In genomic region chr22:19350476-19350859, GRCh38 we compare ENCODE assay signal across 22 cellular contexts. TPM values are rescaled to one million over a fixed set of nuclear protein-coding genes. Genes with fewer than 3 reads are reported as not detected.
DNase-seq lines count a peak whose midpoint lies in the region; ATAC-seq, FAIRE-seq and TF ChIP-seq lines count a peak whose summit lies in the region.
"Had no signal": no experiment of that assay in that cellular context is flagged by ENCODE, and none has a peak within 500 bp of the region (broad histone marks: within the 10 kb centered on the region; RNA-seq: fewer than 3 reads in every experiment).

No MANE protein-coding gene starts in this region.

- H3K9me3 Mint-ChIP-seq in natural killer cell (no peaks in the 10 kb centered on the region), nephron progenitor cell (peaks cover 8% of the 10 kb centered on the region)
- no peaks in the 10 kb centered on the region for H3K9me3 Mint-ChIP-seq in natural killer cell treated with Interleukin-12 subunit alpha and Interleukin-12 subunit beta and Interleukin-15 and Interleukin-18, amount 100 ng/mL, for 72 hours
- no peaks in the 10 kb centered on the region for H3K9me3 Mint-ChIP-seq in activated T-helper 1 cell treated with anti-CD3 and anti-CD28 coated beads, Interleukin-12 subunit alpha, Interleukin-12 subunit beta, Interleukin-2, Interleukin-4 antibody, amounts not matched to agents 30 ng/mL and 10 ng/mL and 1 ng/mL, durations not matched to agents 14 hours and 24 hours and 36 hours
- H3K9me3 Mint-ChIP-seq: CD4-positive, alpha-beta memory T cell; IgD-negative memory B cell had no signal

- no peak for DNase-seq in natural killer cell
- no peak for DNase-seq in natural killer cell treated with Interleukin-12 subunit alpha and Interleukin-12 subunit beta and Interleukin-15 and Interleukin-18, amount 100 ng/mL, for 72 hours (ENCODE audit: low spot score)
- no peak for DNase-seq in activated T-helper 1 cell treated with anti-CD3 and anti-CD28 coated beads, Interleukin-12 subunit alpha, Interleukin-12 subunit beta, Interleukin-2, Interleukin-4 antibody, amounts not matched to agents 30 ng/mL and 10 ng/mL and 1 ng/mL, durations not matched to agents 14 hours and 24 hours and 36 hours (ENCODE audit: low spot score)
- DNase-seq in nephron progenitor cell: no peak
- no peak for DNase-seq in HuH-7.5 (ENCODE audit: low spot score)
- DNase-seq in HTR-8/SVneo (ENCODE audit: insufficient read length, low spot score): no peak
- DNase-seq: Calu3; CD4-positive, alpha-beta memory T cell; DMS153; GM23248; Kasumi-1; NCI-H1694; NCI-H2081; NCI-H2171; NCI-H345; NCI-H524; NCI-H774; SIG-M5 had no signal

- H3K27ac Mint-ChIP-seq in natural killer cell: peak overlapping the region; percentile 8 to 57
- peak overlapping the region in 1 of 2 donors; percentile 12 for H3K27ac Mint-ChIP-seq in natural killer cell treated with Interleukin-12 subunit alpha and Interleukin-12 subunit beta and Interleukin-15 and Interleukin-18, amount 100 ng/mL, for 72 hours
- peak overlapping the region; percentile 35 for H3K27ac Mint-ChIP-seq in activated T-helper 1 cell treated with anti-CD3 and anti-CD28 coated beads, Interleukin-12 subunit alpha, Interleukin-12 subunit beta, Interleukin-2, Interleukin-4 antibody, amounts not matched to agents 30 ng/mL and 10 ng/mL and 1 ng/mL, durations not matched to agents 14 hours and 24 hours and 36 hours
- peak overlapping the region; percentile 19 for H3K27ac Mint-ChIP-seq in nephron progenitor cell

- ATAC-seq in natural killer cell (no peak), esophagus mucosa (no peak)
- ATAC-seq in natural killer cell treated with Interleukin-12 subunit alpha and Interleukin-12 subunit beta and Interleukin-15 and Interleukin-18, amount 100 ng/mL, for 72 hours: no peak
- ATAC-seq: Panc1 had no signal

- H3K4me3 Mint-ChIP-seq in natural killer cell (no peak overlapping the region), nephron progenitor cell (no peak overlapping the region)
- no peak overlapping the region for H3K4me3 Mint-ChIP-seq in natural killer cell treated with Interleukin-12 subunit alpha and Interleukin-12 subunit beta and Interleukin-15 and Interleukin-18, amount 100 ng/mL, for 72 hours
- H3K4me3 Mint-ChIP-seq in activated T-helper 1 cell treated with anti-CD3 and anti-CD28 coated beads, Interleukin-12 subunit alpha, Interleukin-12 subunit beta, Interleukin-2, Interleukin-4 antibody, amounts not matched to agents 30 ng/mL and 10 ng/mL and 1 ng/mL, durations not matched to agents 14 hours and 24 hours and 36 hours: no peak overlapping the region
- H3K4me3 Mint-ChIP-seq: CD4-positive, alpha-beta memory T cell; IgD-negative memory B cell had no signal

- H3K4me1 Mint-ChIP-seq in natural killer cell (peaks cover 0 to 8% of the 10 kb centered on the region in 2 donors), nephron progenitor cell (no peaks in the 10 kb centered on the region)
- H3K4me1 Mint-ChIP-seq in natural killer cell treated with Interleukin-12 subunit alpha and Interleukin-12 subunit beta and Interleukin-15 and Interleukin-18, amount 100 ng/mL, for 72 hours (ENCODE audit: low read depth in 2 of 2): peaks cover 0 to 6% of the 10 kb centered on the region in 2 donors
- no peaks in the 10 kb centered on the region for H3K4me1 Mint-ChIP-seq in activated T-helper 1 cell treated with anti-CD3 and anti-CD28 coated beads, Interleukin-12 subunit alpha, Interleukin-12 subunit beta, Interleukin-2, Interleukin-4 antibody, amounts not matched to agents 30 ng/mL and 10 ng/mL and 1 ng/mL, durations not matched to agents 14 hours and 24 hours and 36 hours (ENCODE audit: low read depth)
- H3K4me1 Mint-ChIP-seq: CD4-positive, alpha-beta memory T cell had no signal

- H3K27me3 Mint-ChIP-seq in natural killer cell (ENCODE audit: low read depth in 2 of 2): no peaks in the 10 kb centered on the region
- no peaks in the 10 kb centered on the region for H3K27me3 Mint-ChIP-seq in natural killer cell treated with Interleukin-12 subunit alpha and Interleukin-12 subunit beta and Interleukin-15 and Interleukin-18, amount 100 ng/mL, for 72 hours
- no peaks in the 10 kb centered on the region for H3K27me3 Mint-ChIP-seq in activated T-helper 1 cell treated with anti-CD3 and anti-CD28 coated beads, Interleukin-12 subunit alpha, Interleukin-12 subunit beta, Interleukin-2, Interleukin-4 antibody, amounts not matched to agents 30 ng/mL and 10 ng/mL and 1 ng/mL, durations not matched to agents 14 hours and 24 hours and 36 hours (ENCODE audit: insufficient read depth)
- H3K27me3 Mint-ChIP-seq in nephron progenitor cell (ENCODE audit: low read depth, poor library complexity): peaks cover 4% of the 10 kb centered on the region
- H3K27me3 Mint-ChIP-seq: CD4-positive, alpha-beta memory T cell; IgD-negative memory B cell had no signal

- intact Hi-C loops in natural killer cell (cut with micrococcal nuclease): no loop called here
- intact Hi-C loops in activated T-helper 1 cell treated with anti-CD3 and anti-CD28 coated beads, Interleukin-12 subunit alpha, Interleukin-12 subunit beta, Interleukin-2, Interleukin-4 antibody, amounts not matched to agents 30 ng/mL and 10 ng/mL and 1 ng/mL, durations not matched to agents 14 hours and 24 hours and 36 hours (cut with micrococcal nuclease): no loop called here

- no peak for TF ChIP-seq CTCF in natural killer cell (IDR thresholded peaks at IDR 0.05)
- TF ChIP-seq CTCF in nephron progenitor cell (IDR thresholded peaks at IDR 0.05): no peak

- peaks cover 19% of the 10 kb centered on the region for H3K36me3 Mint-ChIP-seq in natural killer cell
- H3K36me3 Mint-ChIP-seq in natural killer cell treated with Interleukin-12 subunit alpha and Interleukin-12 subunit beta and Interleukin-15 and Interleukin-18, amount 100 ng/mL, for 72 hours: peaks cover 21% of the 10 kb centered on the region
- peaks cover 44% of the 10 kb centered on the region for H3K36me3 Mint-ChIP-seq in activated T-helper 1 cell treated with anti-CD3 and anti-CD28 coated beads, Interleukin-12 subunit alpha, Interleukin-12 subunit beta, Interleukin-2, Interleukin-4 antibody, amounts not matched to agents 30 ng/mL and 10 ng/mL and 1 ng/mL, durations not matched to agents 14 hours and 24 hours and 36 hours (ENCODE audit: low read depth)
- H3K36me3 Mint-ChIP-seq in nephron progenitor cell (ENCODE audit: low read depth): peaks cover 64% of the 10 kb centered on the region

- no peak for FAIRE-seq in HTR-8/SVneo (lab: Jason Lieb, UNC)
- FAIRE-seq: GM12891 had no signal

RNA-seq across cellular contexts. Expression of gene CLTCL1, which starts 58.9 kb away (rescaled TPM):
- total RNA-seq in natural killer cell (1 to 10 TPM in 2 of 3 donors, under 1 TPM in 1; 0.86 to 1.2 (median 1.2) TPM), esophagus mucosa (6.8 TPM)
- 1 to 10 TPM in 1 of 2 donors, under 1 TPM in 1; 0.50 to 1.5 TPM for total RNA-seq in natural killer cell treated with Interleukin-12 subunit alpha and Interleukin-12 subunit beta and Interleukin-15 and Interleukin-18, amount 100 ng/mL, for 72 hours
- total RNA-seq in activated T-helper 1 cell treated with anti-CD3 and anti-CD28 coated beads, Interleukin-12 subunit alpha, Interleukin-12 subunit beta, Interleukin-2, Interleukin-4 antibody, amounts not matched to agents 30 ng/mL and 10 ng/mL and 1 ng/mL, durations not matched to agents 14 hours and 24 hours and 36 hours: 0.64 and 0.73 TPM in 2 replicates
